Comparison of ENCODE assay signal across 13 cellular contexts in the genomic region with DNA sequence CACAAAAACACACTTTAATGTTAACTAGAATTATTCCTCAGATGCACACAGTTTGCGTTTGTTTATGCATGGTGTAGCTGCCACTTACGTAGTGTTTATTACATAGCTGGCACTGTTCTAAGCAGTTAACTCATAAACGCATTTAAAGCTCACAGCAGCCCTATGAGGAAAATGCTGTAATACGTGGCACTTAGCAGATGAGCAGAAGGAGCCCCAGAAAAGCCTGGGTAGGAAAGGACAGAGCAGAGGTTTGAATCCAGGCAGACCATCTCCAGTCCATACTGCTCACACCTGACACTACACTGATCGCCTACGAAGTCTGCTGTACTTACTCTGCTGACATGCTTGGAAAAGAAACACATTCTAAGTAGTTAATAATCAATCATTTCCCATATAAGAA.
A peak's percentile ranks its signal among the peaks of the same experiment; 100 is the strongest.
DNase-seq lines count a peak whose midpoint lies in the region; ATAC-seq and TF ChIP-seq lines count a peak whose summit lies in the region.
"Had no signal": no experiment of that assay in that cellular context is flagged by ENCODE, and none has a peak within 500 bp of the region (broad histone marks: within the 10 kb centered on the region; RNA-seq: fewer than 3 reads in every experiment).

No MANE protein-coding gene starts in this region.

- no peaks in the 10 kb centered on the region for H3K9me3 ChIP-seq in breast epithelium
- no peaks in the 10 kb centered on the region for H3K9me3 ChIP-seq in esophagus squamous epithelium
- no peaks in the 10 kb centered on the region for H3K9me3 ChIP-seq in psoas muscle
- H3K9me3 ChIP-seq in uterus: no peaks in the 10 kb centered on the region

- ATAC-seq in psoas muscle (peak; percentile 48 to 64 (median 53)), HG03571 (IDR thresholded peaks at IDR 0.05; ENCODE audit: unreplicated experiment) (no peak)

- DNase-seq in breast epithelium (ENCODE audit: low spot score in 2 of 2) (no peak), MCF 10A (ENCODE audit: unreplicated experiment) (no peak), esophagus squamous epithelium (lab: John Stamatoyannopoulos, UW) (no peak), psoas muscle (no peak), uterus (no peak), GM13977 (ENCODE audit: low spot score) (no peak), NCI-H446 treated with DMSO at 0.1 percent for 48 hours (lab: John Stamatoyannopoulos, UW) (no peak)
- DNase-seq: activated CD4-positive, alpha-beta T cell treated with anti-CD3 and anti-CD28 coated beads, Interleukin-2, amount 50 U/mL, for 48 hours; activated naive CD4-positive, alpha-beta T cell treated with anti-CD3 and anti-CD28 coated beads, Interleukin-2, amount 50 U/mL, for 16 hours; H9; NCI-H1105 treated with DMSO at 0.1 percent for 48 hours; NCI-H345 had no signal

- CTCF ChIA-PET in MCF 10A (lab: Yijun Ruan, JAX): interaction anchor here (0.6 kb wide), 1 partner anchor 121 kb away, joined by 3 read pairs; no protein-coding TSS in a partner anchor

- H3K27me3 ChIP-seq in breast epithelium (no peaks in the 10 kb centered on the region), esophagus squamous epithelium (no peaks in the 10 kb centered on the region), psoas muscle (ENCODE audit: insufficient read depth in 3 of 3, low read length in 2 of 3) (no peaks in the 10 kb centered on the region), uterus (no peaks in the 10 kb centered on the region)

- no peaks in the 10 kb centered on the region for H3K27me3 Mint-ChIP-seq in MCF 10A (ENCODE audit: insufficient read depth, unreplicated experiment)

- H3K4me3 ChIP-seq in breast epithelium: peak overlapping the region in 1 of 3 donors; percentile 22
- no peak overlapping the region for H3K4me3 ChIP-seq in esophagus squamous epithelium
- peak overlapping the region; percentile 44 for H3K4me3 ChIP-seq in psoas muscle
- H3K4me3 ChIP-seq in uterus: no peak overlapping the region

- WGBS in esophagus squamous epithelium, 2 donors: 59 to 68% methylated on average over 6 of the region's 6 CpGs
- WGBS in psoas muscle, 3 donors: 18 to 58% (median 36%) methylated on average over 6 of the region's 6 CpGs

- H3K27ac Mint-ChIP-seq in MCF 10A (ENCODE audit: low read depth, unreplicated experiment): no peak overlapping the region
- H3K27ac Mint-ChIP-seq: H9 had no signal

- in situ Hi-C loops in GM13977 (cut with MboI; ENCODE audit: low pct_unique_long_range_greater_than_20kb, low sequenced_read_pairs, unreplicated experiment): no loop called here

- H3K9me3 Mint-ChIP-seq in MCF 10A (ENCODE audit: unreplicated experiment): no peaks in the 10 kb centered on the region

- H3K4me1 Mint-ChIP-seq in MCF 10A (ENCODE audit: insufficient read depth, unreplicated experiment): no peaks in the 10 kb centered on the region

- H3K4me1 ChIP-seq in breast epithelium: peaks cover 0 to 4% of the 10 kb centered on the region in 2 donors
- H3K4me1 ChIP-seq in esophagus squamous epithelium: peaks cover 0 to 28% (median 0%) of the 10 kb centered on the region in 3 donors
- H3K4me1 ChIP-seq in psoas muscle: peaks cover 29% of the 10 kb centered on the region
- H3K4me1 ChIP-seq in uterus: peaks cover 4 to 6% of the 10 kb centered on the region in 2 donors

- peak overlapping the region; percentile 75 to 78 for H3K27ac ChIP-seq in breast epithelium
- peak overlapping the region in 3 of 4 donors; percentile 24 to 54 (median 38) for H3K27ac ChIP-seq in esophagus squamous epithelium
- H3K27ac ChIP-seq in psoas muscle: peak overlapping the region; percentile 67
- peak overlapping the region; percentile 5 to 73 for H3K27ac ChIP-seq in uterus

- POLR2A ChIA-PET in MCF 10A (lab: Yijun Ruan, JAX): interaction anchor here (0.6 kb wide), 1 partner anchor 28 kb away, joined by 3 read pairs; no protein-coding TSS in a partner anchor

- H3K36me3 Mint-ChIP-seq in MCF 10A (ENCODE audit: insufficient read depth, unreplicated experiment): no peaks in the 10 kb centered on the region

- TF ChIP-seq POLR2A in breast epithelium (IDR thresholded peaks at IDR 0.05) (no peak), esophagus squamous epithelium (IDR thresholded peaks at IDR 0.05) (no peak), uterus (IDR thresholded peaks at IDR 0.05) (no peak)

- intact Hi-C loops in breast epithelium (cut with DNase I; ENCODE audit: low total_unique reads): no loop called here
- intact Hi-C loops in MCF 10A (cut with micrococcal nuclease): no loop called here
- intact Hi-C loops in esophagus squamous epithelium (cut with DNase I): no loop called here
- intact Hi-C loops in psoas muscle (cut with DNase I): no loop called here
- intact Hi-C loops in uterus (cut with DNase I; ENCODE audit: low total_unique reads): no loop called here

- TF ChIP-seq CTCF in breast epithelium (IDR thresholded peaks at IDR 0.05): no peak
- TF ChIP-seq CTCF in MCF 10A (IDR thresholded peaks at IDR 0.05; ENCODE audit: unreplicated experiment): no peak
- no peak for TF ChIP-seq CTCF in esophagus squamous epithelium (IDR thresholded peaks at IDR 0.05)
- TF ChIP-seq CTCF in psoas muscle (IDR thresholded peaks at IDR 0.05): no peak
- TF ChIP-seq CTCF in uterus (IDR thresholded peaks at IDR 0.05): no peak
- no peak for TF ChIP-seq CTCF in GM13977 (IDR thresholded peaks at IDR 0.05; ENCODE audit: extremely low read depth, insufficient read depth, missing control alignments)

- no peak overlapping the region for H3K4me3 Mint-ChIP-seq in MCF 10A (ENCODE audit: unreplicated experiment)
- H3K4me3 Mint-ChIP-seq: H9 had no signal

- H3K36me3 ChIP-seq in breast epithelium (no peaks in the 10 kb centered on the region), esophagus squamous epithelium (no peaks in the 10 kb centered on the region), psoas muscle (ENCODE audit: insufficient read depth in 1 of 2, low read depth in 1 of 2) (no peaks in the 10 kb centered on the region), uterus (no peaks in the 10 kb centered on the region)

- no TSS peak for BruUV-seq in MCF 10A (replicated peaks; lab: Mats Ljungman, UMichigan)
